Comparison of ENCODE assay signal across 2 cellular contexts in genomic region chr16:4087099-4087885, GRCh38.
TF ChIP-seq lines count a peak whose summit lies in the region.

No MANE protein-coding gene starts in this region.

TF ChIP-seq in HEK293, 187 proteins besides CTCF, POLR2A, EP300 and RAD21 (continued from another document):
- TF ChIP-seq, protein P1, sequence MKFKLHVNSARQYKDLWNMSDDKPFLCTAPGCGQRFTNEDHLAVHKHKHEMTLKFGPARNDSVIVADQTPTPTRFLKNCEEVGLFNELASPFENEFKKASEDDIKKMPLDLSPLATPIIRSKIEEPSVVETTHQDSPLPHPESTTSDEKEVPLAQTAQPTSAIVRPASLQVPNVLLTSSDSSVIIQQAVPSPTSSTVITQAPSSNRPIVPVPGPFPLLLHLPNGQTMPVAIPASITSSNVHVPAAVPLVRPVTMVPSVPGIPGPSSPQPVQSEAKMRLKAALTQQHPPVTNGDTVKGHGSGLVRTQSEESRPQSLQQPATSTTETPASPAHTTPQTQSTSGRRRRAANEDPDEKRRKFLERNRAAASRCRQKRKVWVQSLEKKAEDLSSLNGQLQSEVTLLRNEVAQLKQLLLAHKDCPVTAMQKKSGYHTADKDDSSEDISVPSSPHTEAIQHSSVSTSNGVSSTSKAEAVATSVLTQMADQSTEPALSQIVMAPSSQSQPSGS (tag by site-specific recombination; IDR thresholded peaks at IDR 0.05; ENCODE audit: low read depth): no peak
- TF ChIP-seq GLI2 (tag by site-specific recombination; IDR thresholded peaks at IDR 0.05; ENCODE audit: borderline replicate concordance, low read depth) (no peak), ZNF19 (tag by site-specific recombination; IDR thresholded peaks at IDR 0.05; ENCODE audit: low read depth) (no peak)

TF ChIP-seq in liver, 16 proteins besides CTCF, POLR2A, EP300 and RAD21:
- TF ChIP-seq REST (IDR thresholded peaks at IDR 0.05) (no peak), HNF4A (conservative IDR thresholded peaks at IDR 0.05) (peak; percentile 14 to 51), RXRA (IDR thresholded peaks at IDR 0.05) (peak; percentile 24 to 46), SP1 (IDR thresholded peaks at IDR 0.05) (no peak)
TF ChIP-seq in liver: peak in this region for 2.
